ENCODE assay signal across 18 cellular contexts in the genomic region with DNA sequence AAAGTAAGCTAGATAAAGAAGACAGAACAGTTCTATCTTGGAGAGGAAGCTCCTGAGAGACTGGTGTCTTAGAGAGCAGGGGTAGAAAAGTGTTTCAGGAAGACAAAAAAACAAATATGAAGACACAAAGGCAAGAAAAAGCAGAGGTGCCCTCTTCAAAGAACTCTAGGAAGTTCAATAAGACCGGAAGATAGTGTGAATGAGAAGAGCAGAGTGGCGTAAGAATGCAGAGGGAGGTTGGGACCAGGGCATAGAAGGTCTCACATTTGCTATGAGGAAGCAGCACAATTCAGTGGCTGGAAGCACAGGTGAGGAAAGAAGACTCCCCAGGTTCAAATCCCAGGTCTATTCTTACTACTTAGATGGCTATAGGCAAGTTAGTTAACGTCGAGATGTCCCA. TPM values are rescaled to one million over a fixed set of nuclear protein-coding genes. Genes with fewer than 3 reads are reported as not detected.
A peak's percentile ranks its signal among the peaks of the same experiment; 100 is the strongest.
DNase-seq lines count a peak whose midpoint lies in the region; ATAC-seq and TF ChIP-seq lines count a peak whose summit lies in the region.
"Had no signal": no experiment of that assay in that cellular context is flagged by ENCODE, and none has a peak within 500 bp of the region (broad histone marks: within the 10 kb centered on the region; RNA-seq: fewer than 3 reads in every experiment).

No MANE protein-coding gene starts in this region.

- H3K36me3 ChIP-seq in breast epithelium: no peaks in the 10 kb centered on the region
- H3K36me3 ChIP-seq in sigmoid colon: peaks cover 0 to 13% (median 0%) of the 10 kb centered on the region in 4 donors

- no peak for ATAC-seq in GM21526 (IDR thresholded peaks at IDR 0.05; ENCODE audit: low FRiP score, unreplicated experiment)
- ATAC-seq: right lobe of liver had no signal

- TF ChIP-seq POLR2A in breast epithelium (IDR thresholded peaks at IDR 0.05): no peak
- TF ChIP-seq POLR2A in sigmoid colon (IDR thresholded peaks at IDR 0.05): no peak

- H3K4me3 ChIP-seq in breast epithelium: no peak overlapping the region
- H3K4me3 ChIP-seq in sigmoid colon: no peak overlapping the region
- H3K4me3 ChIP-seq: right lobe of liver had no signal

- intact Hi-C loops in breast epithelium (cut with DNase I; ENCODE audit: low total_unique reads): no loop called here
- intact Hi-C loops in sigmoid colon (cut with DNase I): no loop called here

- no peaks in the 10 kb centered on the region for H3K9me3 ChIP-seq in breast epithelium
- no peaks in the 10 kb centered on the region for H3K9me3 ChIP-seq in sigmoid colon
- H3K9me3 ChIP-seq: right lobe of liver had no signal

- H3K9me3 Mint-ChIP-seq in T-helper 2 cell treated with Interferon-gamma antibody and Interleukin-4, amounts not matched to agents 5 μg/mL and 100 μg/mL, for 36 hours: no peaks in the 10 kb centered on the region
- H3K9me3 Mint-ChIP-seq in HFFc6: no peaks in the 10 kb centered on the region

- H3K27ac Mint-ChIP-seq in T-helper 2 cell treated with Interferon-gamma antibody and Interleukin-4, amounts not matched to agents 5 μg/mL and 100 μg/mL, for 36 hours: peak overlapping the region; percentile 64
- peak overlapping the region; percentile 78 for H3K27ac Mint-ChIP-seq in HFFc6

- H3K27ac ChIP-seq in breast epithelium (peak overlapping the region; percentile 70 to 72), sigmoid colon (peak overlapping the region; percentile 71 to 83 (median 78))

- no peak for DNase-seq in T-helper 2 cell treated with Interferon-gamma antibody and Interleukin-4, amounts not matched to agents 5 μg/mL and 100 μg/mL, for 36 hours (ENCODE audit: low spot score)
- DNase-seq in T-helper 2 cell (no peak), HFFc6 (no peak), breast epithelium (ENCODE audit: low spot score in 2 of 2) (no peak), sigmoid colon (no peak), NAMALWA (ENCODE audit: low spot score) (no peak), AML-193 (lab: John Stamatoyannopoulos, UW) (no peak)
- DNase-seq: 8988T; activated naive CD4-positive, alpha-beta T cell treated with anti-CD3 and anti-CD28 coated beads, Interleukin-2, amount 50 U/mL, for 16 hours; COR-L47; erythroblast; kidney glomerular epithelial cell; NCI-H1694 treated with DMSO at 0.1 percent for 48 hours; NCI-H526; right lobe of liver; stimulated activated CD4-positive, alpha-beta T cell treated with anti-CD3 and anti-CD28 coated beads, Interleukin-4, amount 100 ng/mL, for 1 hour; SW 1271 had no signal

- no peak for TF ChIP-seq EP300 in sigmoid colon (IDR thresholded peaks at IDR 0.05)

- H3K4me3 Mint-ChIP-seq in T-helper 2 cell treated with Interferon-gamma antibody and Interleukin-4, amounts not matched to agents 5 μg/mL and 100 μg/mL, for 36 hours: peak overlapping the region; percentile 55
- peak overlapping the region; percentile 52; the same call in 1 of the 2 replicates for H3K4me3 Mint-ChIP-seq in HFFc6

- no peak for TF ChIP-seq CTCF in HFFc6 (IDR thresholded peaks at IDR 0.05)
- TF ChIP-seq CTCF in breast epithelium (IDR thresholded peaks at IDR 0.05): no peak
- TF ChIP-seq CTCF in sigmoid colon (IDR thresholded peaks at IDR 0.05): no peak

- 88 to 97% methylated on average over 4 of the region's 4 CpGs for WGBS in sigmoid colon, 2 donors

- H3K4me1 ChIP-seq in breast epithelium: peaks cover 15 to 23% of the 10 kb centered on the region in 2 donors
- peaks cover 0 to 87% (median 80%) of the 10 kb centered on the region in 4 donors for H3K4me1 ChIP-seq in sigmoid colon

- H3K27me3 Mint-ChIP-seq in T-helper 2 cell treated with Interferon-gamma antibody and Interleukin-4, amounts not matched to agents 5 μg/mL and 100 μg/mL, for 36 hours (ENCODE audit: low read depth): no peaks in the 10 kb centered on the region
- peaks cover 2% of the 10 kb centered on the region; the same call in 1 of the 2 replicates for H3K27me3 Mint-ChIP-seq in HFFc6 (ENCODE audit: insufficient read depth)

- peaks cover 67% of the 10 kb centered on the region for H3K4me1 Mint-ChIP-seq in T-helper 2 cell treated with Interferon-gamma antibody and Interleukin-4, amounts not matched to agents 5 μg/mL and 100 μg/mL, for 36 hours (ENCODE audit: low read depth)
- peaks cover 82% of the 10 kb centered on the region for H3K4me1 Mint-ChIP-seq in HFFc6 (ENCODE audit: low read depth)

- H3K36me3 Mint-ChIP-seq in T-helper 2 cell treated with Interferon-gamma antibody and Interleukin-4, amounts not matched to agents 5 μg/mL and 100 μg/mL, for 36 hours (ENCODE audit: low read depth): peaks cover 69% of the 10 kb centered on the region
- peaks cover 44% of the 10 kb centered on the region for H3K36me3 Mint-ChIP-seq in HFFc6 (ENCODE audit: low read depth)

- H3K27me3 ChIP-seq in breast epithelium (no peaks in the 10 kb centered on the region), sigmoid colon (no peaks in the 10 kb centered on the region)
- H3K27me3 ChIP-seq: right lobe of liver had no signal

RNA-seq across cellular contexts. Expression of a gene that starts 22.6 kb away (rescaled TPM):
- 10 to 100 TPM; 52.1 to 61.8 (median 57.4) TPM for total RNA-seq in HFFc6 (2021; fragmentation: NEBNext Ultra II Directional; extraction: Animal tissue kit (Norgen Biotek cat#: 25700))
- total RNA-seq in breast epithelium (10 to 100 TPM; 47.5 to 95.7 (median 74.9) TPM), sigmoid colon (100 to 1,000 TPM in 2 of 4 donors, 10 to 100 TPM in 2; 90.7 to 105 (median 99.5) TPM)
- 10 to 100 TPM in 1 of 3 donors, 1 to 10 TPM in 2; 1.8 to 12.9 (median 4.2) TPM for polyA plus RNA-seq in sigmoid colon
